Comparison of ENCODE assay signal across 16 cellular contexts in genomic region chr6:37452522-37452921, GRCh38. TPM values are rescaled to one million over a fixed set of nuclear protein-coding genes. Genes with fewer than 3 reads are reported as not detected.
DNase-seq lines count a peak whose midpoint lies in the region; ATAC-seq and TF ChIP-seq lines count a peak whose summit lies in the region.
"Had no signal": no experiment of that assay in that cellular context is flagged by ENCODE, and none has a peak within 500 bp of the region (broad histone marks: within the 10 kb centered on the region; RNA-seq: fewer than 3 reads in every experiment).

No MANE protein-coding gene starts in this region.

- TF ChIP-seq CTCF in WERI-Rb-1 (IDR thresholded peaks at IDR 0.05; ENCODE audit: low read depth, low read length) (no peak), right lobe of liver (IDR thresholded peaks at IDR 0.05) (no peak), esophagus muscularis mucosa (IDR thresholded peaks at IDR 0.05) (no peak), mucosa of descending colon (IDR thresholded peaks at IDR 0.05) (no peak)

- H3K27me3 ChIP-seq in WERI-Rb-1 (ENCODE audit: insufficient read depth, low read depth, severe bottlenecking) (no peaks in the 10 kb centered on the region), right lobe of liver (no peaks in the 10 kb centered on the region), esophagus muscularis mucosa (no peaks in the 10 kb centered on the region)
- H3K27me3 ChIP-seq: BE2C had no signal

- H3K27me3 Mint-ChIP-seq in activated naive CD8-positive, alpha-beta T cell treated with anti-CD3 and anti-CD28 coated beads, Interleukin-2, amount 50 U/mL, for 24 hours, result no peaks in the 10 kb centered on the region
- H3K27me3 Mint-ChIP-seq in activated naive CD8-positive, alpha-beta T cell treated with anti-CD3 and anti-CD28 coated beads for 36 hours, result no peaks in the 10 kb centered on the region

- 31% methylated on average over 3 of the region's 3 CpGs for WGBS in right lobe of liver (ENCODE audit: insufficient coverage, low coverage, low lambda C conversion rate, missing lambda C conversion rate)
- 92% methylated on average over 3 of the region's 3 CpGs for WGBS in esophagus muscularis mucosa

- H3K9me3 ChIP-seq in WERI-Rb-1 (ENCODE audit: severe bottlenecking), result no peaks in the 10 kb centered on the region
- H3K9me3 ChIP-seq in right lobe of liver, result no peaks in the 10 kb centered on the region
- no peaks in the 10 kb centered on the region for H3K9me3 ChIP-seq in esophagus muscularis mucosa
- no peaks in the 10 kb centered on the region for H3K9me3 ChIP-seq in mucosa of descending colon
- H3K9me3 ChIP-seq: BE2C had no signal

- H3K4me1 ChIP-seq in right lobe of liver (no peaks in the 10 kb centered on the region), esophagus muscularis mucosa (peaks cover 0 to 43% (median 30%) of the 10 kb centered on the region in 4 donors), mucosa of descending colon (ENCODE audit: low read depth) (peaks cover 6% of the 10 kb centered on the region)

- no peak overlapping the region for H3K4me3 Mint-ChIP-seq in activated naive CD8-positive, alpha-beta T cell treated with anti-CD3 and anti-CD28 coated beads, Interleukin-2, amount 50 U/mL, for 24 hours
- no peak overlapping the region for H3K4me3 Mint-ChIP-seq in activated naive CD8-positive, alpha-beta T cell treated with anti-CD3 and anti-CD28 coated beads for 36 hours
- H3K4me3 Mint-ChIP-seq: CD8-positive, alpha-beta T cell had no signal

- H3K4me3 ChIP-seq in WERI-Rb-1 (ENCODE audit: low read depth, low read length) (peak overlapping the region; percentile 1), right lobe of liver (no peak overlapping the region), esophagus muscularis mucosa (no peak overlapping the region), mucosa of descending colon (no peak overlapping the region)
- H3K4me3 ChIP-seq: PC-9 had no signal

- intact Hi-C loops in right lobe of liver (cut with DNase I), result no loop called here
- intact Hi-C loops in esophagus muscularis mucosa (cut with DNase I), result no loop called here
- intact Hi-C loops in mucosa of descending colon (cut with DNase I, micrococcal nuclease), result no loop called here

- peak overlapping the region; percentile 59 for H3K27ac Mint-ChIP-seq in activated naive CD8-positive, alpha-beta T cell treated with anti-CD3 and anti-CD28 coated beads, Interleukin-2, amount 50 U/mL, for 24 hours
- no peak overlapping the region for H3K27ac Mint-ChIP-seq in activated naive CD8-positive, alpha-beta T cell treated with anti-CD3 and anti-CD28 coated beads for 36 hours

- no peak for ATAC-seq in activated naive CD8-positive, alpha-beta T cell treated with anti-CD3 and anti-CD28 coated beads, Interleukin-2, amount 50 U/mL, for 24 hours
- peak; percentile 47 to 93 (median 82) for ATAC-seq in right lobe of liver
- no peak for ATAC-seq in mucosa of descending colon
- ATAC-seq: CD8-positive, alpha-beta T cell had no signal

- H3K9me3 Mint-ChIP-seq in activated naive CD8-positive, alpha-beta T cell treated with anti-CD3 and anti-CD28 coated beads, Interleukin-2, amount 50 U/mL, for 24 hours, result no peaks in the 10 kb centered on the region
- H3K9me3 Mint-ChIP-seq in activated naive CD8-positive, alpha-beta T cell treated with anti-CD3 and anti-CD28 coated beads for 36 hours, result no peaks in the 10 kb centered on the region
- H3K9me3 Mint-ChIP-seq: CD8-positive, alpha-beta T cell had no signal

- no peak for DNase-seq in activated naive CD8-positive, alpha-beta T cell treated with anti-CD3 and anti-CD28 coated beads, Interleukin-2, amount 50 U/mL, for 24 hours
- no peak for DNase-seq in activated naive CD8-positive, alpha-beta T cell treated with anti-CD3 and anti-CD28 coated beads for 36 hours
- peak; percentile 35 for DNase-seq in WERI-Rb-1
- no peak for DNase-seq in right lobe of liver
- DNase-seq in esophagus muscularis mucosa (ENCODE audit: extremely low spot score), result no peak
- DNase-seq in mucosa of descending colon, result no peak
- no peak for DNase-seq in NK-92 (lab: John Stamatoyannopoulos, UW; ENCODE audit: unreplicated experiment)
- DNase-seq: BE2C; CD8-positive, alpha-beta T cell; DMS79 treated with DMSO at 0.1 percent for 48 hours; MV-4-11; NCI-H1417 treated with DMSO at 0.1 percent for 48 hours; NCI-H2081; NCI-H226; NCI-H69; PC-9 had no signal

- H3K36me3 Mint-ChIP-seq in activated naive CD8-positive, alpha-beta T cell treated with anti-CD3 and anti-CD28 coated beads, Interleukin-2, amount 50 U/mL, for 24 hours (ENCODE audit: low read depth), result peaks cover 52% of the 10 kb centered on the region
- H3K36me3 Mint-ChIP-seq in activated naive CD8-positive, alpha-beta T cell treated with anti-CD3 and anti-CD28 coated beads for 36 hours, result peaks cover 38% of the 10 kb centered on the region

- peak overlapping the region; percentile 83 for H3K27ac ChIP-seq in WERI-Rb-1
- no peak overlapping the region for H3K27ac ChIP-seq in right lobe of liver
- H3K27ac ChIP-seq in esophagus muscularis mucosa (replicated peaks in 1 of 4), result no peak overlapping the region
- H3K27ac ChIP-seq: PC-9 had no signal

- H3K36me3 ChIP-seq in WERI-Rb-1, result peaks cover 67% of the 10 kb centered on the region
- peaks cover 0 to 47% (median 3%) of the 10 kb centered on the region in 4 donors for H3K36me3 ChIP-seq in right lobe of liver
- H3K36me3 ChIP-seq in esophagus muscularis mucosa, result peaks cover 17 to 94% (median 80%) of the 10 kb centered on the region in 4 donors
- peaks cover 7% of the 10 kb centered on the region for H3K36me3 ChIP-seq in mucosa of descending colon (ENCODE audit: low read depth)

- H3K4me1 Mint-ChIP-seq in activated naive CD8-positive, alpha-beta T cell treated with anti-CD3 and anti-CD28 coated beads, Interleukin-2, amount 50 U/mL, for 24 hours, result peaks cover 15% of the 10 kb centered on the region
- peaks cover 16% of the 10 kb centered on the region for H3K4me1 Mint-ChIP-seq in activated naive CD8-positive, alpha-beta T cell treated with anti-CD3 and anti-CD28 coated beads for 36 hours

- TF ChIP-seq EP300 in esophagus muscularis mucosa (IDR thresholded peaks at IDR 0.05), result no peak

- TF ChIP-seq POLR2A in right lobe of liver (IDR thresholded peaks at IDR 0.05) (no peak), esophagus muscularis mucosa (IDR thresholded peaks at IDR 0.05; ENCODE audit: low read depth) (no peak)

RNA-seq across cellular contexts. Expression of gene CMTR1, which starts 19.5 kb away (rescaled TPM):
- total RNA-seq in activated naive CD8-positive, alpha-beta T cell treated with anti-CD3 and anti-CD28 coated beads for 36 hours, result 10 to 100 TPM; 53.3 to 55.2 TPM
- total RNA-seq in right lobe of liver (10 to 100 TPM; 15.6 to 22.3 (median 16.5) TPM), esophagus muscularis mucosa (10 to 100 TPM; 32.3 to 44.5 (median 35.9) TPM), mucosa of descending colon (10 to 100 TPM; 26.1 to 49.8 (median 27.5) TPM)

RNA-seq across cellular contexts. Expression of gene CCDC167, which starts 47.2 kb away (rescaled TPM):
- 10 to 100 TPM; 50.0 to 51.0 TPM for total RNA-seq in activated naive CD8-positive, alpha-beta T cell treated with anti-CD3 and anti-CD28 coated beads for 36 hours
- total RNA-seq in right lobe of liver (100 to 1,000 TPM in 1 of 6 experiments, 10 to 100 TPM in 5; 16.5 to 103 (median 26.9) TPM), esophagus muscularis mucosa (10 to 100 TPM; 11.1 to 19.1 (median 16.3) TPM), mucosa of descending colon (10 to 100 TPM in 2 of 3 donors, 1 to 10 TPM in 1; 5.4 to 13.4 (median 12.1) TPM)

Comparison
In these comparisons a context has a peak if more than half of its experiments do, and no peak if none do; other contexts are left out.
1. ATAC-seq: peak in right lobe of liver (4 of 4); none in activated naive CD8-positive, alpha-beta T cell treated with anti-CD3 and anti-CD28 coated beads, Interleukin-2, amount 50 U/mL, for 24 hours (single experiment) and mucosa of descending colon (single experiment).